3 cellular contexts compared by ENCODE assay signal in the genomic region with DNA sequence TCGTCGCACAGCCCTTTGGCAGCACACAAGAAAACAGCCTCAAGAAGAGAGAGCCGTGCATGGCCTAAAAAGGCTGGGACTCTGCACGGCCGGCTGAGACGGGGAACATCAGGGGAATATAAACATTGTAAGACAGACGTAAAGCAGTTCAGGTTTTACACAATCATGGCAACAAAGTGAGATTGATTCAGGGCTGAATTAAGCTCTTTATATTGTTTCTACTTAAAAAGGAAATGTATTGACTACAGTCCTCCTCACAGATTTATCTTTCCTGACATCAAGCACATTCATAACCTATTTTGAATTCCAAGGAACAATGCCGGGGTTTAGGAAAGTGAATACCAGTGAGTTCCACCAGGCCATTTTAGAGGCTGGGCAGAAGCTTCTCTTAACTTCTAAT.
TF ChIP-seq lines count a peak whose summit lies in the region.

No MANE protein-coding gene starts in this region.

TF ChIP-seq in SK-N-SH treated with all-trans-retinoic acid at 6 μM for 48 hours, 23 proteins besides CTCF, POLR2A, EP300 and RAD21 (continued from another document):
- TF ChIP-seq, protein P1, sequence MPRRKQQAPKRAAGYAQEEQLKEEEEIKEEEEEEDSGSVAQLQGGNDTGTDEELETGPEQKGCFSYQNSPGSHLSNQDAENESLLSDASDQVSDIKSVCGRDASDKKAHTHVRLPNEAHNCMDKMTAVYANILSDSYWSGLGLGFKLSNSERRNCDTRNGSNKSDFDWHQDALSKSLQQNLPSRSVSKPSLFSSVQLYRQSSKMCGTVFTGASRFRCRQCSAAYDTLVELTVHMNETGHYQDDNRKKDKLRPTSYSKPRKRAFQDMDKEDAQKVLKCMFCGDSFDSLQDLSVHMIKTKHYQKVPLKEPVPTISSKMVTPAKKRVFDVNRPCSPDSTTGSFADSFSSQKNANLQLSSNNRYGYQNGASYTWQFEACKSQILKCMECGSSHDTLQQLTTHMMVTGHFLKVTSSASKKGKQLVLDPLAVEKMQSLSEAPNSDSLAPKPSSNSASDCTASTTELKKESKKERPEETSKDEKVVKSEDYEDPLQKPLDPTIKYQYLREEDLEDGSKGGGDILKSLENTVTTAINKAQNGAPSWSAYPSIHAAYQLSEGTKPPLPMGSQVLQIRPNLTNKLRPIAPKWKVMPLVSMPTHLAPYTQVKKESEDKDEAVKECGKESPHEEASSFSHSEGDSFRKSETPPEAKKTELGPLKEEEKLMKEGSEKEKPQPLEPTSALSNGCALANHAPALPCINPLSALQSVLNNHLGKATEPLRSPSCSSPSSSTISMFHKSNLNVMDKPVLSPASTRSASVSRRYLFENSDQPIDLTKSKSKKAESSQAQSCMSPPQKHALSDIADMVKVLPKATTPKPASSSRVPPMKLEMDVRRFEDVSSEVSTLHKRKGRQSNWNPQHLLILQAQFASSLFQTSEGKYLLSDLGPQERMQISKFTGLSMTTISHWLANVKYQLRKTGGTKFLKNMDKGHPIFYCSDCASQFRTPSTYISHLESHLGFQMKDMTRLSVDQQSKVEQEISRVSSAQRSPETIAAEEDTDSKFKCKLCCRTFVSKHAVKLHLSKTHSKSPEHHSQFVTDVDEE (CRISPR knock-in tag; IDR thresholded peaks at IDR 0.05), result no peak
- TF ChIP-seq OSR1 (CRISPR knock-in tag; IDR thresholded peaks at IDR 0.05), result no peak

TF ChIP-seq in SK-N-SH, 30 proteins besides CTCF, POLR2A, EP300 and RAD21 (continued from another document):
- TF ChIP-seq, protein P2, sequence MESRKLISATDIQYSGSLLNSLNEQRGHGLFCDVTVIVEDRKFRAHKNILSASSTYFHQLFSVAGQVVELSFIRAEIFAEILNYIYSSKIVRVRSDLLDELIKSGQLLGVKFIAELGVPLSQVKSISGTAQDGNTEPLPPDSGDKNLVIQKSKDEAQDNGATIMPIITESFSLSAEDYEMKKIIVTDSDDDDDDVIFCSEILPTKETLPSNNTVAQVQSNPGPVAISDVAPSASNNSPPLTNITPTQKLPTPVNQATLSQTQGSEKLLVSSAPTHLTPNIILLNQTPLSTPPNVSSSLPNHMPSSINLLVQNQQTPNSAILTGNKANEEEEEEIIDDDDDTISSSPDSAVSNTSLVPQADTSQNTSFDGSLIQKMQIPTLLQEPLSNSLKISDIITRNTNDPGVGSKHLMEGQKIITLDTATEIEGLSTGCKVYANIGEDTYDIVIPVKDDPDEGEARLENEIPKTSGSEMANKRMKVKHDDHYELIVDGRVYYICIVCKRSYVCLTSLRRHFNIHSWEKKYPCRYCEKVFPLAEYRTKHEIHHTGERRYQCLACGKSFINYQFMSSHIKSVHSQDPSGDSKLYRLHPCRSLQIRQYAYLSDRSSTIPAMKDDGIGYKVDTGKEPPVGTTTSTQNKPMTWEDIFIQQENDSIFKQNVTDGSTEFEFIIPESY (IDR thresholded peaks at IDR 0.05; ENCODE audit: borderline replicate concordance, low read depth), result no peak
- TF ChIP-seq MEF2A (IDR thresholded peaks at IDR 0.05; ENCODE audit: borderline replicate concordance, low read depth) (no peak), REST (IDR thresholded peaks at IDR 0.05; ENCODE audit: low read depth, low read length) (no peak)
- TF ChIP-seq, protein P3, sequence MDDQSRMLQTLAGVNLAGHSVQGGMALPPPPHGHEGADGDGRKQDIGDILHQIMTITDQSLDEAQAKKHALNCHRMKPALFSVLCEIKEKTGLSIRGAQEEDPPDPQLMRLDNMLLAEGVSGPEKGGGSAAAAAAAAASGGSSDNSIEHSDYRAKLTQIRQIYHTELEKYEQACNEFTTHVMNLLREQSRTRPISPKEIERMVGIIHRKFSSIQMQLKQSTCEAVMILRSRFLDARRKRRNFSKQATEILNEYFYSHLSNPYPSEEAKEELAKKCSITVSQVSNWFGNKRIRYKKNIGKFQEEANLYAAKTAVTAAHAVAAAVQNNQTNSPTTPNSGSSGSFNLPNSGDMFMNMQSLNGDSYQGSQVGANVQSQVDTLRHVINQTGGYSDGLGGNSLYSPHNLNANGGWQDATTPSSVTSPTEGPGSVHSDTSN (IDR thresholded peaks at IDR 0.05), result no peak
- TF ChIP-seq, protein P4, sequence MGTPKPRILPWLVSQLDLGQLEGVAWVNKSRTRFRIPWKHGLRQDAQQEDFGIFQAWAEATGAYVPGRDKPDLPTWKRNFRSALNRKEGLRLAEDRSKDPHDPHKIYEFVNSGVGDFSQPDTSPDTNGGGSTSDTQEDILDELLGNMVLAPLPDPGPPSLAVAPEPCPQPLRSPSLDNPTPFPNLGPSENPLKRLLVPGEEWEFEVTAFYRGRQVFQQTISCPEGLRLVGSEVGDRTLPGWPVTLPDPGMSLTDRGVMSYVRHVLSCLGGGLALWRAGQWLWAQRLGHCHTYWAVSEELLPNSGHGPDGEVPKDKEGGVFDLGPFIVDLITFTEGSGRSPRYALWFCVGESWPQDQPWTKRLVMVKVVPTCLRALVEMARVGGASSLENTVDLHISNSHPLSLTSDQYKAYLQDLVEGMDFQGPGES (IDR thresholded peaks at IDR 0.05; ENCODE audit: low read depth, low read length), result no peak

TF ChIP-seq in WTC11, 78 proteins besides CTCF, POLR2A, EP300 and RAD21 (continued from another document):
- TF ChIP-seq ZNF423 (CRISPR knock-in tag; IDR thresholded peaks at IDR 0.05), result no peak
- no peak for TF ChIP-seq NFATC4 (CRISPR knock-in tag; IDR thresholded peaks at IDR 0.05)
- no peak for TF ChIP-seq IRF2 (CRISPR knock-in tag; IDR thresholded peaks at IDR 0.05; ENCODE audit: borderline replicate concordance, low read depth)
- TF ChIP-seq GTF2I (CRISPR knock-in tag; conservative IDR thresholded peaks at IDR 0.05), result no peak
- no peak for TF ChIP-seq CBFB (CRISPR knock-in tag; IDR thresholded peaks at IDR 0.05; ENCODE audit: low read depth)
- TF ChIP-seq ATF1 (CRISPR knock-in tag; IDR thresholded peaks at IDR 0.05), result no peak
- TF ChIP-seq, protein P5, sequence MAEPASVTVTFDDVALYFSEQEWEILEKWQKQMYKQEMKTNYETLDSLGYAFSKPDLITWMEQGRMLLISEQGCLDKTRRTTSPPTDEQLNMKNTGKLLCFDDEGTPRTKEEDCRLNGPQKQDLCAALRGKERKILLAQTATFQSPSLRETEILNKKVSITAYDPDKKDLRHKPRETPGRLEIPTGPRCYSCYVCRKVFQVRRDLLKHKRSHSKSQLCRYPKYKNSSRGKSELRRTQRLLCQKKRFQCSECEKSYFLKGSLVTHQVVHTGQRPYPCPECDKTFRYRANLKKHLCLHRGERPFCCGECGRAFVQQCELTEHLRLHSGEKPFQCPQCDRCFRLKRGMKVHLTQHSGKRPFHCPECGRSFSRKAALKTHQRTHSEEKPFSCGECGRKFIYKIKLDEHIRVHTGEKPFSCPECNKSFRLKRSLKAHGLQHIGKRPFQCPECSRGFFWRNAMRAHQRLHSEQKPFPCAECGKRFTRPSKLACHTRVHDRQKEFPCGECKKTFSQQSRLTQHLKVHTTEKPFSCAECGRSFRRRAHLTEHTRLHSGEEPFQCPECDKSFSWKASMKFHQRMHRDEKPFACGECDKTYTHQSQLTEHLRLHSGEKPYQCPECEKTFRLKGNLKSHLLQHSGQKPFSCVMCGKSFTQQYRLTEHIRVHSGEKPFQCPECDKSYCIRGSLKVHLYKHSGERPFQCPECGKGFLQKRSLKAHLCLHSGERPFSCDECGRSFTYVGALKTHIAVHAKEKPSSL (CRISPR knock-in tag; conservative IDR thresholded peaks at IDR 0.05), result no peak
- TF ChIP-seq, protein P6, sequence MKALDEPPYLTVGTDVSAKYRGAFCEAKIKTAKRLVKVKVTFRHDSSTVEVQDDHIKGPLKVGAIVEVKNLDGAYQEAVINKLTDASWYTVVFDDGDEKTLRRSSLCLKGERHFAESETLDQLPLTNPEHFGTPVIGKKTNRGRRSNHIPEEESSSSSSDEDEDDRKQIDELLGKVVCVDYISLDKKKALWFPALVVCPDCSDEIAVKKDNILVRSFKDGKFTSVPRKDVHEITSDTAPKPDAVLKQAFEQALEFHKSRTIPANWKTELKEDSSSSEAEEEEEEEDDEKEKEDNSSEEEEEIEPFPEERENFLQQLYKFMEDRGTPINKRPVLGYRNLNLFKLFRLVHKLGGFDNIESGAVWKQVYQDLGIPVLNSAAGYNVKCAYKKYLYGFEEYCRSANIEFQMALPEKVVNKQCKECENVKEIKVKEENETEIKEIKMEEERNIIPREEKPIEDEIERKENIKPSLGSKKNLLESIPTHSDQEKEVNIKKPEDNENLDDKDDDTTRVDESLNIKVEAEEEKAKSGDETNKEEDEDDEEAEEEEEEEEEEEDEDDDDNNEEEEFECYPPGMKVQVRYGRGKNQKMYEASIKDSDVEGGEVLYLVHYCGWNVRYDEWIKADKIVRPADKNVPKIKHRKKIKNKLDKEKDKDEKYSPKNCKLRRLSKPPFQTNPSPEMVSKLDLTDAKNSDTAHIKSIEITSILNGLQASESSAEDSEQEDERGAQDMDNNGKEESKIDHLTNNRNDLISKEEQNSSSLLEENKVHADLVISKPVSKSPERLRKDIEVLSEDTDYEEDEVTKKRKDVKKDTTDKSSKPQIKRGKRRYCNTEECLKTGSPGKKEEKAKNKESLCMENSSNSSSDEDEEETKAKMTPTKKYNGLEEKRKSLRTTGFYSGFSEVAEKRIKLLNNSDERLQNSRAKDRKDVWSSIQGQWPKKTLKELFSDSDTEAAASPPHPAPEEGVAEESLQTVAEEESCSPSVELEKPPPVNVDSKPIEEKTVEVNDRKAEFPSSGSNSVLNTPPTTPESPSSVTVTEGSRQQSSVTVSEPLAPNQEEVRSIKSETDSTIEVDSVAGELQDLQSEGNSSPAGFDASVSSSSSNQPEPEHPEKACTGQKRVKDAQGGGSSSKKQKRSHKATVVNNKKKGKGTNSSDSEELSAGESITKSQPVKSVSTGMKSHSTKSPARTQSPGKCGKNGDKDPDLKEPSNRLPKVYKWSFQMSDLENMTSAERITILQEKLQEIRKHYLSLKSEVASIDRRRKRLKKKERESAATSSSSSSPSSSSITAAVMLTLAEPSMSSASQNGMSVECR (CRISPR knock-in tag; IDR thresholded peaks at IDR 0.05; ENCODE audit: borderline replicate concordance), result no peak
TF ChIP-seq in WTC11: peak in this region for 0.
